8 cellular contexts compared by ENCODE assay signal in the genomic region with DNA sequence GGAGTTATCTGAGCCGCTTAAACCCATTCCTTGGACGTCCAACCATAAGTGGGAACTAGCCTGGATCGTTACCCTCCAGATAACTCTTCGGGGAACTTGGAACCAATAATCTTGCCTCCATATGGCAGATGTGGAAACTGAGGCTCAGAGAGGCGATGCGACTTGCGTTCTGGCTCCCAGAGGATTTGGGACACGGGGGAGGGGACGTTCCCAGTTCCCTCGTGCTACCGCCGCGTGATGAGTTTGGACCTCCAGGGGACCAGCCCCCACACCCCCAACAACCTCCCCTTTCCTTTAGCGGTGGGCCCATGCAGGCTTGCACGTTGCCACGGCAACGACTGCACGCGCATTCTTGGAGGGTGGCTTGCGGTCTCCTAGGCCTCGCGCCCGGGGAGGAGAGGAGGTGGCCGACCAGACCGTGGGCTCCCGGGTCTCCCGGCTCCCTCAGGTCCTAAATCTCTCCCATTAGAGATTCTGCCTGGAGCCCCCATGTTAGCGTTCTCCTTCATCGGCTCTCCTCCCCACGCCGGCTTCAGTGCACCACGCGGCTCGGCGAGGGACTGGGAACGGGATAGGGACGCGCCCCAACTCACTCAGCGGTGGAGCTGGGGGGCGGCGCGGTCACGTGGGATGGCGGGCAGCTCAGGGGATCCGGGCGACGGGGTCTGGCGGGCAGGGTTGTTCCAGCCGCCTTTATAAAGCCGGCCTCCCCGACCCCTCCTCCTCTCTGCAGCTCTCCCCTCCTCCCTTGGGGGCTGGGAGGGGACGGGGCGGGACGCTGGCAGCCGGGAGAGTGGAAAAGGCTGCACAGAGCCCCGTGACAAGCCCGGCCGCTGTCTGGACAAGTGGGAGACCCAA. TPM values are rescaled to one million over a fixed set of nuclear protein-coding genes. Genes with fewer than 3 reads are reported as not detected.
DNase-seq lines count a peak whose midpoint lies in the region; ATAC-seq and TF ChIP-seq lines count a peak whose summit lies in the region.

TSS of gene PLTP (minus strand) at position 670 of the 858 bp plus-strand sequence. CDS start 703 bp downstream, outside the sequence.

- WGBS in thyroid gland, 2 donors: 1 to 3% methylated on average over 25 to 33 of the region's 58 CpGs

- H3K27me3 ChIP-seq in muscle layer of duodenum (ENCODE audit: low read depth, low read length) (no peaks in the 10 kb centered on the region), thyroid gland (no peaks in the 10 kb centered on the region)

- peak in 1 of 2 donors; percentile 17 for TF ChIP-seq POLR2A in thyroid gland (IDR thresholded peaks at IDR 0.05)

- H3K4me3 ChIP-seq in muscle layer of duodenum (ENCODE audit: low read depth in 1 of 2, low read length in 2 of 2): peak within 1 kb of the TSS; percentile 72 to 84
- peak within 1 kb of the TSS in 2 of 3 donors; percentile 31 to 32 for H3K4me3 ChIP-seq in thyroid gland (replicated peaks in 1 of 3)

- H3K9me3 ChIP-seq in muscle layer of duodenum (ENCODE audit: control insufficient read depth in 1 of 2, low read length in 2 of 2) (no peaks in the 10 kb centered on the region), thyroid gland (no peaks in the 10 kb centered on the region)

- H3K9me3 Mint-ChIP-seq in activated T-cell treated with anti-CD3 and anti-CD28 coated beads, Interleukin-2, amount 50 U/mL, for 24 hours: no peaks in the 10 kb centered on the region

- H3K4me3 Mint-ChIP-seq in activated T-cell treated with anti-CD3 and anti-CD28 coated beads, Interleukin-2, amount 50 U/mL, for 24 hours: peak within 1 kb of the TSS; percentile 80

- peaks cover 22% of the 10 kb centered on the region for H3K4me1 Mint-ChIP-seq in activated T-cell treated with anti-CD3 and anti-CD28 coated beads, Interleukin-2, amount 50 U/mL, for 24 hours (ENCODE audit: low read depth)

- TF ChIP-seq CTCF in thyroid gland (IDR thresholded peaks at IDR 0.05): no peak

- peaks cover 33% of the 10 kb centered on the region for H3K27me3 Mint-ChIP-seq in activated T-cell treated with anti-CD3 and anti-CD28 coated beads, Interleukin-2, amount 50 U/mL, for 24 hours

- H3K36me3 Mint-ChIP-seq in activated T-cell treated with anti-CD3 and anti-CD28 coated beads, Interleukin-2, amount 50 U/mL, for 24 hours (ENCODE audit: low read depth): no peaks in the 10 kb centered on the region

- H3K27ac ChIP-seq in muscle layer of duodenum (ENCODE audit: low read length) (peak within 1 kb of the TSS; percentile 67), thyroid gland (peak within 1 kb of the TSS; percentile 33 to 76 (median 71))

- no peak for ATAC-seq in GM21786 (IDR thresholded peaks at IDR 0.05; ENCODE audit: unreplicated experiment)

- peaks cover 0 to 17% of the 10 kb centered on the region in 2 donors for H3K4me1 ChIP-seq in muscle layer of duodenum (ENCODE audit: control insufficient read depth in 1 of 2, insufficient read depth in 2 of 2, low read length in 2 of 2)
- peaks cover 8 to 22% of the 10 kb centered on the region in 2 donors for H3K4me1 ChIP-seq in thyroid gland

- DNase-seq in D341Med (ENCODE audit: low spot score) (peak; percentile 89), LHCN-M2 (ENCODE audit: low read depth) (peak; percentile 32), fibroblast of peridontal ligament (ENCODE audit: extremely low read depth) (peak; percentile 65), thyroid gland (peak; percentile 32 to 36), NCI-H774 (lab: John Stamatoyannopoulos, UW) (no peak)
- peak; percentile 49 for DNase-seq in activated T-cell treated with anti-CD3 and anti-CD28 coated beads, Interleukin-2, amount 50 U/mL, for 24 hours

- intact Hi-C loops in thyroid gland (cut with DNase I): no loop called here

- H3K36me3 ChIP-seq in muscle layer of duodenum (ENCODE audit: control insufficient read depth in 1 of 2, insufficient read depth in 2 of 2, low read length in 2 of 2): peaks cover 0 to 7% of the 10 kb centered on the region in 2 donors
- H3K36me3 ChIP-seq in thyroid gland: no peaks in the 10 kb centered on the region

- H3K27ac Mint-ChIP-seq in activated T-cell treated with anti-CD3 and anti-CD28 coated beads, Interleukin-2, amount 50 U/mL, for 24 hours: peak within 1 kb of the TSS; percentile 83

RNA-seq across cellular contexts. Expression of gene PLTP, which starts in this region (rescaled TPM):
- total RNA-seq in LHCN-M2 (2014; rRNA removed) (7.2 and 10.3 TPM in 2 replicates), thyroid gland (100 to 1,000 TPM in 1 of 4 donors, 10 to 100 TPM in 3; 22.7 to 260 (median 70.1) TPM)
- polyA plus RNA-seq in LHCN-M2 (2012): 8.0 TPM
